In genomic region chr10:22250897-22251605, GRCh38 we compare ENCODE assay signal across 8 cellular contexts. TPM values are rescaled to one million over a fixed set of nuclear protein-coding genes. Genes with fewer than 3 reads are reported as not detected.
A peak's percentile ranks its signal among the peaks of the same experiment; 100 is the strongest.
DNase-seq lines count a peak whose midpoint lies in the region; TF ChIP-seq lines count a peak whose summit lies in the region.

No MANE protein-coding gene starts in this region.

- H3K4me1 ChIP-seq in DOHH2 (ENCODE audit: control insufficient read depth, low read length), result peaks cover 20% of the 10 kb centered on the region
- peaks cover 4% of the 10 kb centered on the region for H3K4me1 ChIP-seq in mesodermal cell (ENCODE audit: control insufficient read depth, insufficient read depth, low read length, poor library complexity, severe bottlenecking)

- 10 to 11% methylated on average over 3 to 6 of the region's 12 CpGs for WGBS in mesodermal cell (ENCODE audit: insufficient coverage in 2 of 2), 2 experiments

- H3K9me2 ChIP-seq in DOHH2 (replicated peaks; ENCODE audit: control insufficient read depth, low read length), result no peaks in the 10 kb centered on the region

- TF ChIP-seq CTCF in DOHH2 (IDR thresholded peaks at IDR 0.05; ENCODE audit: low read depth, low read length, poor library complexity, severe bottlenecking), result no peak
- no peak for TF ChIP-seq CTCF in NB4 (IDR thresholded peaks at IDR 0.05; ENCODE audit: low read depth, low read length)
- TF ChIP-seq CTCF in cardiac fibroblast (IDR thresholded peaks at IDR 0.05; ENCODE audit: low read depth, low read length), result no peak

- H3K9me3 ChIP-seq in DOHH2 (ENCODE audit: control insufficient read depth, insufficient read depth, low read length) (no peaks in the 10 kb centered on the region), mesodermal cell (ENCODE audit: control insufficient read depth, low read length) (no peaks in the 10 kb centered on the region)

- peak overlapping the region; percentile 88 for H3K4me2 ChIP-seq in DOHH2 (ENCODE audit: low read length)

- no peaks in the 10 kb centered on the region for H3K79me2 ChIP-seq in DOHH2 (ENCODE audit: control insufficient read depth, low read length)

- peak; percentile 7 for DNase-seq in NB4 (ENCODE audit: low read depth)
- DNase-seq in cardiac fibroblast (ENCODE audit: low read depth in 2 of 2), result peak; percentile 41 to 44
- no peak for DNase-seq in NCI-H146 treated with DMSO at 0.1 percent for 48 hours (lab: John Stamatoyannopoulos, UW; ENCODE audit: unreplicated experiment)
- DNase-seq in COLO668 (lab: John Stamatoyannopoulos, UW; ENCODE audit: unreplicated experiment), result no peak
- no peak for DNase-seq in 8988T
- no peak for DNase-seq in stimulated activated naive CD4-positive, alpha-beta T cell treated with Interleukin-2 at 50 U/mL for 16 hours (lab: John Stamatoyannopoulos, UW)

- TF ChIP-seq POLR2A in NB4 (IDR thresholded peaks at IDR 0.05; ENCODE audit: extremely low read depth, insufficient read length), result no peak

- H3K27me3 ChIP-seq in DOHH2 (ENCODE audit: control insufficient read depth, low read length), result peaks cover 62% of the 10 kb centered on the region

- H3K36me3 ChIP-seq in DOHH2 (ENCODE audit: control insufficient read depth, low read length) (no peaks in the 10 kb centered on the region), mesodermal cell (ENCODE audit: control insufficient read depth, insufficient read depth, low read length) (no peaks in the 10 kb centered on the region)

- H3K27ac ChIP-seq in DOHH2 (ENCODE audit: low read depth, low read length) (no peak overlapping the region), mesodermal cell (ENCODE audit: low read depth, low read length, severe bottlenecking) (no peak overlapping the region)

- H3K4me3 ChIP-seq in DOHH2 (ENCODE audit: low read length) (peak overlapping the region; percentile 76), NB4 (ENCODE audit: low read depth, low read length) (peak overlapping the region; percentile 73), cardiac fibroblast (replicated peaks in 1 of 2; ENCODE audit: low read depth in 2 of 2, low read length in 2 of 2) (peak overlapping the region; percentile 50 to 54), mesodermal cell (ENCODE audit: extremely low read depth, insufficient read depth, low read length, poor library complexity, severe bottlenecking) (peak overlapping the region; percentile 48)

- H3F3A ChIP-seq in DOHH2 (ENCODE audit: control insufficient read depth, insufficient read depth), result peaks cover 11% of the 10 kb centered on the region; the same call in 1 of the 2 replicates

- no peaks in the 10 kb centered on the region for H4K20me1 ChIP-seq in DOHH2 (ENCODE audit: control insufficient read depth, insufficient read depth, low read depth, low read length)

RNA-seq across cellular contexts. Expression of gene EBLN1, which starts 33.2 kb away (rescaled TPM):
- not detected for polyA plus RNA-seq in mesodermal cell (2013, experiment 1 of 2)
- not detected for polyA plus RNA-seq in mesodermal cell (2013, experiment 2 of 2)

Comparison
In these comparisons a context has a peak if more than half of its experiments do, and no peak if none do; other contexts are left out.
1. DNase-seq: peak in NB4 (single experiment) and cardiac fibroblast (2 of 2); none in NCI-H146 treated with DMSO at 0.1 percent for 48 hours (single experiment), COLO668 (single experiment), 8988T (single experiment) and stimulated activated naive CD4-positive, alpha-beta T cell treated with Interleukin-2 at 50 U/mL for 16 hours (single experiment).
2. Peak in every context shown above with its lines, with median percentiles within 50 percentile points of each other: H3K4me3 ChIP-seq.